In genomic region chr3:169772951-169773816, GRCh38 we compare ENCODE assay signal across 1 cellular context.
A peak's percentile ranks its signal among the peaks of the same experiment; 100 is the strongest.
TF ChIP-seq lines count a peak whose summit lies in the region.

Gene MYNN, plus strand, starts transcription at chr3:169773396. Its CDS starts 900 bp downstream, at chr3:169774296.

TF ChIP-seq in H1, 55 proteins besides CTCF, POLR2A, EP300 and RAD21:
- TF ChIP-seq TAF7 (optimal IDR thresholded peaks at IDR 0.05; ENCODE audit: borderline replicate concordance, low read depth, low read length) (peak; percentile 71), YY1 (IDR thresholded peaks at IDR 0.05; ENCODE audit: low read depth, low read length) (peak; percentile 96), GTF2F1 (IDR thresholded peaks at IDR 0.05; ENCODE audit: borderline replicate concordance, low read depth, low read length) (no peak), TAF1 (IDR thresholded peaks at IDR 0.05; ENCODE audit: low read depth, low read length) (peak; percentile 82), POLR2AphosphoS5 (IDR thresholded peaks at IDR 0.05; ENCODE audit: low read depth, low read length) (peak; percentile 97), SAP30 (IDR thresholded peaks at IDR 0.05; ENCODE audit: insufficient read depth, insufficient replicate concordance, low read length) (peak; percentile 96), TCF12 (IDR thresholded peaks at IDR 0.05; ENCODE audit: low read depth, low read length) (no peak), SUZ12 (IDR thresholded peaks at IDR 0.05; ENCODE audit: low read length) (no peak), RFX5 (IDR thresholded peaks at IDR 0.05; ENCODE audit: borderline replicate concordance, low read depth, low read length) (no peak), ASH2L (IDR thresholded peaks at IDR 0.05; ENCODE audit: low read length) (peak; percentile 72), ATF2 (IDR thresholded peaks at IDR 0.05; ENCODE audit: low read length) (peak; percentile 61; the same call in 1 of the 2 replicates), BRCA1 (IDR thresholded peaks at IDR 0.05; ENCODE audit: low read depth, low read length) (no peak), TBP (IDR thresholded peaks at IDR 0.05; ENCODE audit: low read depth, low read length) (peak; percentile 66), JUND (IDR thresholded peaks at IDR 0.05; ENCODE audit: low read length) (peak; percentile 55), NRF1 (IDR thresholded peaks at IDR 0.05; ENCODE audit: low read depth, low read length) (no peak), MAFK (IDR thresholded peaks at IDR 0.05; ENCODE audit: low read depth, low read length) (no peak), BCL11A (IDR thresholded peaks at IDR 0.05; ENCODE audit: low read depth in 2 of 2, low read length in 2 of 2) (no peak), RBBP5 (IDR thresholded peaks at IDR 0.05; ENCODE audit: borderline replicate concordance, low read depth, low read length) (peak; percentile 96; the same call in 1 of the 2 replicates), GABPA (IDR thresholded peaks at IDR 0.05; ENCODE audit: borderline replicate concordance, insufficient read depth, low read length) (no peak), CTBP2 (IDR thresholded peaks at IDR 0.05; ENCODE audit: borderline replicate concordance, insufficient read depth, insufficient read length, low read length) (peak; percentile 78), KDM5A (IDR thresholded peaks at IDR 0.05; ENCODE audit: low read length) (peak; percentile 85), SIN3A (conservative IDR thresholded peaks at IDR 0.05 in 1 of 2, IDR thresholded peaks at IDR 0.05 in 1 of 2; ENCODE audit: low read depth in 1 of 2, low read length in 2 of 2) (peak; percentile 44 to 85; a peak in 2 of 4 replicates), TEAD4 (IDR thresholded peaks at IDR 0.05; ENCODE audit: low read depth, low read length) (no peak), EGR1 (IDR thresholded peaks at IDR 0.05; ENCODE audit: borderline replicate concordance, low read depth, low read length) (peak; percentile 37; the same call in 1 of the 2 replicates), HDAC2 (IDR thresholded peaks at IDR 0.05; ENCODE audit: borderline replicate concordance in 1 of 2, low read depth in 2 of 2, low read length in 2 of 2) (peak in 1 of 2 experiments; percentile 48; a peak in 1 of 4 replicates), KDM4A (IDR thresholded peaks at IDR 0.05; ENCODE audit: low read depth, low read length, severe bottlenecking) (peak; percentile 72), JUN (IDR thresholded peaks at IDR 0.05; ENCODE audit: low read depth, low read length) (no peak), CREB1 (IDR thresholded peaks at IDR 0.05) (peak; percentile 95), FOSL1 (IDR thresholded peaks at IDR 0.05; ENCODE audit: insufficient read depth, low read depth, low read length) (no peak), PHF8 (conservative IDR thresholded peaks at IDR 0.05; ENCODE audit: low read depth, low read length) (peak; percentile 89)
- TF ChIP-seq, protein P1, sequence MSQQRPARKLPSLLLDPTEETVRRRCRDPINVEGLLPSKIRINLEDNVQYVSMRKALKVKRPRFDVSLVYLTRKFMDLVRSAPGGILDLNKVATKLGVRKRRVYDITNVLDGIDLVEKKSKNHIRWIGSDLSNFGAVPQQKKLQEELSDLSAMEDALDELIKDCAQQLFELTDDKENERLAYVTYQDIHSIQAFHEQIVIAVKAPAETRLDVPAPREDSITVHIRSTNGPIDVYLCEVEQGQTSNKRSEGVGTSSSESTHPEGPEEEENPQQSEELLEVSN (IDR thresholded peaks at IDR 0.05) = no peak; the same call in 1 of the 2 replicates
- TF ChIP-seq, protein P2, sequence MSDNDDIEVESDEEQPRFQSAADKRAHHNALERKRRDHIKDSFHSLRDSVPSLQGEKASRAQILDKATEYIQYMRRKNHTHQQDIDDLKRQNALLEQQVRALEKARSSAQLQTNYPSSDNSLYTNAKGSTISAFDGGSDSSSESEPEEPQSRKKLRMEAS (IDR thresholded peaks at IDR 0.05) = peak; percentile 36
